In genomic region chr1:16613185-16614147, GRCh38 we compare ENCODE assay signal across 8 cellular contexts. TPM values are rescaled to one million over a fixed set of nuclear protein-coding genes. Genes with fewer than 3 reads are reported as not detected.
A peak's percentile ranks its signal among the peaks of the same experiment; 100 is the strongest.
DNase-seq lines count a peak whose midpoint lies in the region; ATAC-seq, FAIRE-seq and TF ChIP-seq lines count a peak whose summit lies in the region.

Gene NBPF1, minus strand, starts transcription at chr1:16613564.

- peak; percentile 99 for TF ChIP-seq POLR2A in endothelial cell of umbilical vein (IDR thresholded peaks at IDR 0.05; ENCODE audit: low read depth, low read length)

- intact Hi-C loops in endothelial cell of umbilical vein (cut with micrococcal nuclease), result loop anchor here (2.0 kb wide), 3 partner anchors 21 to 441 kb away; partner anchors contain the start of genes NECAP2 and SDHB

- DNase-seq in COR-L47 (lab: John Stamatoyannopoulos, UW) (peak; percentile 98), HUDEP-2 (lab: John Stamatoyannopoulos, UW; ENCODE audit: unreplicated experiment in 76 of 76) (peak; percentile 38 to 100 (median 88)), NT2/D1 (ENCODE audit: low read depth, low spot score) (peak; percentile 99), endothelial cell of umbilical vein (ENCODE audit: low read depth, low spot score) (peak; percentile 100)
- DNase-seq in activated CD8-positive, alpha-beta memory T cell treated with anti-CD3 and anti-CD28 coated beads, Interleukin-2, amount 50 U/mL, for 4 hours, result peak; percentile 96
- DNase-seq in stimulated activated CD8-positive, alpha-beta memory T cell treated with anti-CD3 and anti-CD28 coated beads, Interleukin-15, amount 100 ng/mL, for 1 hour (ENCODE audit: low read depth), result peak; percentile 84

- peak within 1 kb of the TSS; percentile 94 for H3K9ac ChIP-seq in NT2/D1 (ENCODE audit: insufficient read length, low read depth)
- H3K9ac ChIP-seq in endothelial cell of umbilical vein (replicated peaks; ENCODE audit: extremely low read depth, insufficient read depth, low read length), result peak within 1 kb of the TSS; percentile 44

- H3K27ac ChIP-seq in endothelial cell of umbilical vein (ENCODE audit: insufficient read depth, low read depth, low read length) (no peak within 1 kb of the TSS), mesodermal cell (ENCODE audit: low read depth, low read length, severe bottlenecking) (peak within 1 kb of the TSS; percentile 11)

- POLR2A ChIA-PET in endothelial cell of umbilical vein (lab: Charles Lee), result no interaction called here

- H3K27me3 ChIP-seq in NT2/D1 (ENCODE audit: insufficient read depth, insufficient read length) (peaks cover 43% of the 10 kb centered on the region), endothelial cell of umbilical vein (ENCODE audit: control insufficient read depth in 2 of 2, insufficient read depth in 2 of 2, low read length in 2 of 2) (no peaks in the 10 kb centered on the region)

- H4K20me1 ChIP-seq in endothelial cell of umbilical vein (replicated peaks; ENCODE audit: control insufficient read depth, extremely low read depth, insufficient read depth, low read length), result no peaks in the 10 kb centered on the region

- peak within 1 kb of the TSS; percentile 81 for H2AFZ ChIP-seq in endothelial cell of umbilical vein (ENCODE audit: low read depth, low read length)

- dilution Hi-C loops in endothelial cell of umbilical vein (cut with MboI; ENCODE audit: extremely low pct_ligation_motif_present, low sequenced_read_pairs), result no loop called here

- no TSS peak for BruUV-seq in endothelial cell of umbilical vein (replicated peaks; lab: Mats Ljungman, UMichigan)

- FAIRE-seq in endothelial cell of umbilical vein (lab: Jason Lieb, UNC), result peak; percentile 86

- H3K4me1 ChIP-seq in NT2/D1 (ENCODE audit: insufficient read depth, insufficient read length) (no peaks in the 10 kb centered on the region), endothelial cell of umbilical vein (ENCODE audit: control insufficient read depth, extremely low read depth, insufficient read depth, low read length) (peaks cover 12% of the 10 kb centered on the region), mesodermal cell (ENCODE audit: control insufficient read depth, insufficient read depth, low read length, poor library complexity, severe bottlenecking) (peaks cover 4% of the 10 kb centered on the region)

- peak within 1 kb of the TSS; percentile 72 for H3K4me2 ChIP-seq in endothelial cell of umbilical vein (ENCODE audit: insufficient read depth, low read length)

- WGBS in mesodermal cell (ENCODE audit: insufficient coverage in 2 of 2), 2 experiments, result 0% methylated on average over 82 of the region's 82 CpGs

- CTCF ChIA-PET in endothelial cell of umbilical vein (lab: Charles Lee), result interaction anchor here (0.6 to 3.2 kb wide), 8 partner anchors 7 to 338 kb away, joined by 3 to 38 read pairs (median 10); partner anchors contain the start of gene NECAP2

- TF ChIP-seq CTCF in endothelial cell of umbilical vein (IDR thresholded peaks at IDR 0.05; ENCODE audit: extremely low read depth in 1 of 2, insufficient read depth in 1 of 2, low read depth in 1 of 2, low read length in 2 of 2), result peak in 1 of 2 donors; percentile 1

- H3K4me3 ChIP-seq in NT2/D1 (ENCODE audit: insufficient read length, low read depth) (peak within 1 kb of the TSS; percentile 83), endothelial cell of umbilical vein (replicated peaks in 1 of 3; ENCODE audit: insufficient read depth in 1 of 3, low read depth in 1 of 3, low read length in 3 of 3) (peak within 1 kb of the TSS; percentile 48 to 66 (median 53)), mesodermal cell (ENCODE audit: extremely low read depth, insufficient read depth, low read length, poor library complexity, severe bottlenecking) (peak within 1 kb of the TSS; percentile 95)

- H3K79me2 ChIP-seq in endothelial cell of umbilical vein (ENCODE audit: control insufficient read depth, insufficient read depth, low read length), result peaks cover 6% of the 10 kb centered on the region

- no peaks in the 10 kb centered on the region for H3K9me1 ChIP-seq in endothelial cell of umbilical vein (replicated peaks; ENCODE audit: control insufficient read depth, extremely low read depth, insufficient read depth, low read length)

- peaks cover 12% of the 10 kb centered on the region for H3K36me3 ChIP-seq in NT2/D1 (ENCODE audit: insufficient read depth, insufficient read length, low read length)
- H3K36me3 ChIP-seq in endothelial cell of umbilical vein (ENCODE audit: control insufficient read depth in 2 of 2, extremely low read depth in 1 of 2, insufficient read depth in 2 of 2, low read length in 2 of 2), result peaks cover 0 to 6% of the 10 kb centered on the region in 2 experiments
- peaks cover 4% of the 10 kb centered on the region for H3K36me3 ChIP-seq in mesodermal cell (ENCODE audit: control insufficient read depth, insufficient read depth, low read length)

- H3K9me3 ChIP-seq in NT2/D1 (ENCODE audit: insufficient read depth, low read length) (no peaks in the 10 kb centered on the region), endothelial cell of umbilical vein (replicated peaks; ENCODE audit: control insufficient read depth, insufficient read depth, low read length) (no peaks in the 10 kb centered on the region), mesodermal cell (ENCODE audit: control insufficient read depth, low read length) (no peaks in the 10 kb centered on the region)

- ATAC-seq in GM21447 (IDR thresholded peaks at IDR 0.05; ENCODE audit: unreplicated experiment), result peak; percentile 83

TF ChIP-seq in endothelial cell of umbilical vein, 7 proteins besides CTCF, POLR2A, EP300 and RAD21:
- no peak for TF ChIP-seq EZH2 (IDR thresholded peaks at IDR 0.05; ENCODE audit: borderline replicate concordance, low read depth, low read length, severe bottlenecking)
- peak; percentile 13 for TF ChIP-seq MYC (IDR thresholded peaks at IDR 0.05; ENCODE audit: low read depth, low read length)
- peak; percentile 99 for TF ChIP-seq POLR2AphosphoS5 (IDR thresholded peaks at IDR 0.05; ENCODE audit: insufficient read depth, low read depth, low read length)

RNA-seq across cellular contexts. Expression of gene NBPF1, which starts in this region (rescaled TPM):
- 33.5 and 58.4 TPM in 2 replicates for total RNA-seq in endothelial cell of umbilical vein
- 21.1 and 23.0 TPM in 2 replicates for polyA plus RNA-seq in endothelial cell of umbilical vein
- polyA plus RNA-seq in endothelial cell of umbilical vein (2011; cell fraction: cytosol; rRNA removed), result 21.2 and 23.0 TPM in 2 replicates
- 83.3 and 85.6 TPM in 2 replicates for polyA plus RNA-seq in endothelial cell of umbilical vein (2011; cell fraction: nucleus; rRNA removed)
- polyA plus RNA-seq in endothelial cell of umbilical vein (2012), result 14.1 and 20.8 TPM in 2 replicates
- polyA minus RNA-seq in endothelial cell of umbilical vein, result 53.0 and 69.0 TPM in 2 replicates
- polyA minus RNA-seq in endothelial cell of umbilical vein (2011; cell fraction: cytosol; rRNA and poly(A)+ RNA removed), result 13.5 TPM
- polyA minus RNA-seq in endothelial cell of umbilical vein (2011; cell fraction: nucleus; rRNA and poly(A)+ RNA removed), result 78.3 and 105 TPM in 2 replicates
- 11.9 TPM for polyA plus RNA-seq in mesodermal cell (2013, experiment 1 of 2)
- polyA plus RNA-seq in mesodermal cell (2013, experiment 2 of 2), result 11.8 TPM
